9 cellular contexts compared by ENCODE assay signal in genomic region chr15:45715528-45715927, GRCh38.
A peak's percentile ranks its signal among the peaks of the same experiment; 100 is the strongest.
DNase-seq lines count a peak whose midpoint lies in the region; ATAC-seq, FAIRE-seq and TF ChIP-seq lines count a peak whose summit lies in the region.
"Had no signal": no experiment of that assay in that cellular context is flagged by ENCODE, and none has a peak within 500 bp of the region (broad histone marks: within the 10 kb centered on the region; RNA-seq: fewer than 3 reads in every experiment).

No MANE protein-coding gene starts in this region.

- peak; percentile 7 to 38 for TF ChIP-seq CTCF in endothelial cell of umbilical vein (IDR thresholded peaks at IDR 0.05; ENCODE audit: extremely low read depth in 1 of 2, insufficient read depth in 1 of 2, low read depth in 1 of 2, low read length in 2 of 2)
- peak; percentile 18 for TF ChIP-seq CTCF in upper lobe of right lung (IDR thresholded peaks at IDR 0.05)

- no peak overlapping the region for H2AFZ ChIP-seq in endothelial cell of umbilical vein (ENCODE audit: low read depth, low read length)

- peak; percentile 68 for FAIRE-seq in endothelial cell of umbilical vein (lab: Jason Lieb, UNC)

- no peaks in the 10 kb centered on the region for H3K9me1 ChIP-seq in endothelial cell of umbilical vein (replicated peaks; ENCODE audit: control insufficient read depth, extremely low read depth, insufficient read depth, low read length)

- H3K27ac ChIP-seq in endothelial cell of umbilical vein (ENCODE audit: insufficient read depth, low read depth, low read length): no peak overlapping the region
- H3K27ac ChIP-seq in upper lobe of right lung: no peak overlapping the region

- TF ChIP-seq POLR2A in endothelial cell of umbilical vein (IDR thresholded peaks at IDR 0.05; ENCODE audit: low read depth, low read length): no peak

- no peaks in the 10 kb centered on the region for H3K79me2 ChIP-seq in endothelial cell of umbilical vein (ENCODE audit: control insufficient read depth, insufficient read depth, low read length)

- POLR2A ChIA-PET in endothelial cell of umbilical vein (lab: Charles Lee): no interaction called here

- CTCF ChIA-PET in endothelial cell of umbilical vein (lab: Charles Lee): interaction anchor here (0.6 to 4.0 kb wide), 15 partner anchors 9 to 1469 kb away, joined by 3 to 64 read pairs (median 7); no protein-coding TSS in a partner anchor

- no peak overlapping the region for H3K4me2 ChIP-seq in endothelial cell of umbilical vein (ENCODE audit: insufficient read depth, low read length)

- ATAC-seq in Right ventricle myocardium superior (ENCODE audit: poor library complexity) (peak; percentile 57), upper lobe of right lung (no peak), HG02678 (IDR thresholded peaks at IDR 0.05; ENCODE audit: unreplicated experiment) (no peak), HG03135 (IDR thresholded peaks at IDR 0.05; ENCODE audit: unreplicated experiment) (no peak)
- ATAC-seq: CD8-positive, alpha-beta T cell had no signal

- intact Hi-C loops in Right ventricle myocardium superior (cut with DNase I) (no loop called here), cardiac septum (cut with DNase I) (loop anchor here (2.0 to 10.0 kb wide), 2 partner anchors 75 to 589 kb away; no protein-coding TSS in a partner anchor), endothelial cell of umbilical vein (cut with micrococcal nuclease) (loop anchor here (2.0 kb wide), 1 partner anchor 565 kb away; no protein-coding TSS in a partner anchor), upper lobe of right lung (cut with DNase I) (no loop called here)

- H3K36me3 ChIP-seq in endothelial cell of umbilical vein (ENCODE audit: control insufficient read depth in 2 of 2, extremely low read depth in 1 of 2, insufficient read depth in 2 of 2, low read length in 2 of 2): no peaks in the 10 kb centered on the region
- H3K36me3 ChIP-seq in upper lobe of right lung: no peaks in the 10 kb centered on the region

- H3K4me3 ChIP-seq in endothelial cell of umbilical vein (replicated peaks in 1 of 3; ENCODE audit: insufficient read depth in 1 of 3, low read depth in 1 of 3, low read length in 3 of 3): no peak overlapping the region
- no peak overlapping the region for H3K4me3 ChIP-seq in upper lobe of right lung

- H4K20me1 ChIP-seq in endothelial cell of umbilical vein (replicated peaks; ENCODE audit: control insufficient read depth, extremely low read depth, insufficient read depth, low read length): no peaks in the 10 kb centered on the region

- H3K9me3 ChIP-seq in endothelial cell of umbilical vein (replicated peaks; ENCODE audit: control insufficient read depth, insufficient read depth, low read length) (no peaks in the 10 kb centered on the region), upper lobe of right lung (no peaks in the 10 kb centered on the region)

- H3K27me3 ChIP-seq in endothelial cell of umbilical vein (ENCODE audit: control insufficient read depth in 2 of 2, insufficient read depth in 2 of 2, low read length in 2 of 2): peaks cover 0 to 2% of the 10 kb centered on the region in 2 experiments
- H3K27me3 ChIP-seq in upper lobe of right lung: peaks cover 11% of the 10 kb centered on the region

- no TSS peak for BruUV-seq in endothelial cell of umbilical vein (replicated peaks; lab: Mats Ljungman, UMichigan)

- dilution Hi-C loops in endothelial cell of umbilical vein (cut with MboI; ENCODE audit: extremely low pct_ligation_motif_present, low sequenced_read_pairs): no loop called here

- DNase-seq in Right ventricle myocardium superior (no peak), cardiac septum (ENCODE audit: low spot score) (no peak), NCI-H748 treated with DMSO at 0.1 percent for 48 hours (lab: John Stamatoyannopoulos, UW) (peak; percentile 43), endothelial cell of umbilical vein (ENCODE audit: low read depth, low spot score) (peak; percentile 25), upper lobe of right lung (no peak)
- DNase-seq in effector CD4-positive, alpha-beta T cell: no peak
- DNase-seq: CD8-positive, alpha-beta T cell had no signal

- H3K4me1 ChIP-seq in endothelial cell of umbilical vein (ENCODE audit: control insufficient read depth, extremely low read depth, insufficient read depth, low read length) (peaks cover 7% of the 10 kb centered on the region), upper lobe of right lung (no peaks in the 10 kb centered on the region)

- no peak overlapping the region for H3K9ac ChIP-seq in endothelial cell of umbilical vein (replicated peaks; ENCODE audit: extremely low read depth, insufficient read depth, low read length)

TF ChIP-seq in endothelial cell of umbilical vein, 7 proteins besides CTCF, POLR2A, EP300 and RAD21:
- no peak for TF ChIP-seq GATA2 (IDR thresholded peaks at IDR 0.05; ENCODE audit: insufficient read depth, insufficient read length, low read depth, low read length)
- no peak for TF ChIP-seq MAX (IDR thresholded peaks at IDR 0.05; ENCODE audit: insufficient read depth, insufficient read length)
- TF ChIP-seq POLR2AphosphoS5 (IDR thresholded peaks at IDR 0.05; ENCODE audit: insufficient read depth, low read depth, low read length): no peak
- no peak for TF ChIP-seq FOS (IDR thresholded peaks at IDR 0.05; ENCODE audit: borderline replicate concordance, insufficient read depth, low read length)
- no peak for TF ChIP-seq EZH2 (IDR thresholded peaks at IDR 0.05; ENCODE audit: borderline replicate concordance, low read depth, low read length, severe bottlenecking)
- TF ChIP-seq MYC (IDR thresholded peaks at IDR 0.05; ENCODE audit: low read depth, low read length): no peak
- TF ChIP-seq JUN (IDR thresholded peaks at IDR 0.05; ENCODE audit: borderline replicate concordance, insufficient read depth, insufficient read length, low read depth): no peak
TF ChIP-seq in endothelial cell of umbilical vein: peak in this region for 0.

Comparison
In these comparisons a context has a peak if more than half of its experiments do, and no peak if none do; other contexts are left out.
1. intact Hi-C loops: an anchor here in cardiac septum (2.0 to 10.0 kb wide) and endothelial cell of umbilical vein (2.0 kb wide); none called in Right ventricle myocardium superior and upper lobe of right lung.
2. DNase-seq: peak in NCI-H748 treated with DMSO at 0.1 percent for 48 hours (single experiment) and endothelial cell of umbilical vein (single experiment); none in Right ventricle myocardium superior (single experiment), cardiac septum (single experiment), upper lobe of right lung (single experiment) and effector CD4-positive, alpha-beta T cell (single experiment).